In genomic region chr19:6714749-6715555, GRCh38 we compare ENCODE assay signal across 2 cellular contexts.
TF ChIP-seq lines count a peak whose summit lies in the region.

No MANE protein-coding gene starts in this region.

TF ChIP-seq in HEK293, 187 proteins besides CTCF, POLR2A, EP300 and RAD21:
- no peak for TF ChIP-seq ZNF791 (tag by site-specific recombination; IDR thresholded peaks at IDR 0.05)
- TF ChIP-seq ZNF768 (tag by site-specific recombination; IDR thresholded peaks at IDR 0.05): peak; percentile 95; the same call in 1 of the 2 replicates

TF ChIP-seq in K562, 482 proteins besides CTCF, POLR2A, EP300 and RAD21:
- TF ChIP-seq KDM1A (IDR thresholded peaks at IDR 0.05) (peak; percentile 54 to 71; a peak in 3 of 4 replicates), GABPB2 (CRISPR knock-in tag; conservative IDR thresholded peaks at IDR 0.05) (no peak), NFYB (IDR thresholded peaks at IDR 0.05; ENCODE audit: extremely low read depth, insufficient read length) (no peak), ARHGAP35 (IDR thresholded peaks at IDR 0.05; ENCODE audit: partially characterized antibody) (no peak), ELK3 (CRISPR knock-in tag; IDR thresholded peaks at IDR 0.05) (no peak), HDAC8 (tag; IDR thresholded peaks at IDR 0.05) (no peak), SUPT5H (IDR thresholded peaks at IDR 0.05) (no peak), HDAC2 (IDR thresholded peaks at IDR 0.05) (peak; percentile 70), ZNF384 (IDR thresholded peaks at IDR 0.05; ENCODE audit: low read depth, low read length) (no peak), TCF7L2 (IDR thresholded peaks at IDR 0.05; ENCODE audit: low read depth, low read length) (no peak), CHAMP1 (IDR thresholded peaks at IDR 0.05) (no peak), ZNF785 (CRISPR knock-in tag; IDR thresholded peaks at IDR 0.05) (no peak), ZFP36 (IDR thresholded peaks at IDR 0.05; ENCODE audit: low read depth, low read length, partially characterized antibody) (peak; percentile 88), SPI1 (IDR thresholded peaks at IDR 0.05; ENCODE audit: borderline replicate concordance, low read depth, low read length) (no peak), GTF2B (IDR thresholded peaks at IDR 0.05; ENCODE audit: extremely low read depth, insufficient read length) (no peak), ZNF212 (CRISPR knock-in tag; IDR thresholded peaks at IDR 0.05) (no peak), NCOA2 (IDR thresholded peaks at IDR 0.05; ENCODE audit: partially characterized antibody in 2 of 2) (no peak), POLR3A (IDR thresholded peaks at IDR 0.05; ENCODE audit: borderline replicate concordance, extremely low read depth, insufficient read depth, insufficient read length) (no peak), SMAD1 (IDR thresholded peaks at IDR 0.05; ENCODE audit: low read depth, low read length, partially characterized antibody) (no peak), BCOR (IDR thresholded peaks at IDR 0.05) (peak; percentile 91), E2F1 (CRISPR knock-in tag; IDR thresholded peaks at IDR 0.05) (no peak), MBD1 (CRISPR knock-in tag; IDR thresholded peaks at IDR 0.05) (no peak), TEAD4 (IDR thresholded peaks at IDR 0.05; ENCODE audit: low read length) (no peak), TEAD4 (CRISPR knock-in tag; IDR thresholded peaks at IDR 0.05; ENCODE audit: borderline replicate concordance) (no peak), ZNF280B (CRISPR knock-in tag; IDR thresholded peaks at IDR 0.05) (no peak), JUN (IDR thresholded peaks at IDR 0.05; ENCODE audit: borderline replicate concordance, low read depth, low read length) (no peak), JUN (CRISPR knock-in tag; IDR thresholded peaks at IDR 0.05; ENCODE audit: borderline replicate concordance) (no peak), ADNP (tag; IDR thresholded peaks at IDR 0.05) (peak; percentile 77), SREBF2 (CRISPR knock-in tag; IDR thresholded peaks at IDR 0.05) (no peak), RBM25 (IDR thresholded peaks at IDR 0.05; ENCODE audit: low read depth, low read length, severe bottlenecking) (peak; percentile 96), PTRF (tag; IDR thresholded peaks at IDR 0.05) (no peak), KDM2B (CRISPR knock-in tag; IDR thresholded peaks at IDR 0.05) (no peak), DIDO1 (tag; IDR thresholded peaks at IDR 0.05; ENCODE audit: low read depth) (no peak), BHLHE40 (IDR thresholded peaks at IDR 0.05; ENCODE audit: low read length) (no peak), HNRNPH1 (optimal IDR thresholded peaks at IDR 0.05; ENCODE audit: low read depth, low read length) (no peak), ZNF324 (CRISPR knock-in tag; IDR thresholded peaks at IDR 0.05) (no peak), KDM4B (IDR thresholded peaks at IDR 0.05; ENCODE audit: borderline replicate concordance in 2 of 2, low read depth in 1 of 2) (no peak)
